ENCODE assay signal across 8 cellular contexts in the genomic region with DNA sequence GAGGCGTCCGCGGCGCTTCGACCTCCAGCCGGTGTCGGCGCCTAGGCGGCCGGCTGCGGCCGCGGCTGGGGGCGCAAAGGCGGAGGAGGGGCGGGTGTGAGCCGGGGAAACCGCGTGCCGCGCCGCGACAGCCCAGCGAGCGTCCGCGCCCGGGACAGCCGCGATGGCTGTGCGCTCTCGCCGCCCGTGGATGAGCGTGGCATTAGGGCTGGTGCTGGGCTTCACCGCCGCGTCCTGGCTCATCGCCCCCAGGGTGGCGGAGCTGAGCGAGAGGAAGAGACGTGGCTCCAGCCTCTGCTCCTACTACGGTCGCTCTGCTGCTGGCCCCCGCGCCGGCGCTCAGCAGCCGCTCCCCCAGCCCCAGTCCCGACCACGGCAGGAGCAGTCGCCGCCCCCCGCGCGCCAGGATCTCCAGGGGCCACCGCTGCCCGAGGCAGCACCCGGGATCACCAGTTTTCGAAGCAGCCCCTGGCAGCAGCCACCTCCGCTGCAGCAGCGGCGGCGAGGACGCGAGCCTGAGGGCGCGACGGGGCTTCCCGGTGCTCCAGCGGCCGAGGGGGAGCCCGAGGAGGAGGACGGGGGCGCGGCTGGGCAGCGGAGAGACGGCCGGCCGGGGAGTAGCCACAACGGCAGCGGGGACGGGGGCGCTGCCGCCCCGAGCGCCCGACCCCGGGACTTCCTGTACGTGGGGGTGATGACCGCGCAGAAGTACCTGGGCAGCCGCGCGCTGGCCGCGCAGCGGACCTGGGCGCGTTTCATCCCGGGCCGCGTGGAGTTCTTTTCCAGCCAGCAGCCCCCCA. TPM values are rescaled to one million over a fixed set of nuclear protein-coding genes. Genes with fewer than 3 reads are reported as not detected.
DNase-seq lines count a peak whose midpoint lies in the region; ATAC-seq and TF ChIP-seq lines count a peak whose summit lies in the region.

No MANE protein-coding gene starts in this region.

- intact Hi-C loops in Right ventricle myocardium inferior (cut with DNase I) (loop anchor here (10.0 kb wide), 2 partner anchors 240 to 1510 kb away; no protein-coding TSS in a partner anchor), cardiac septum (cut with DNase I) (loop anchor here (2.0 to 10.0 kb wide), 3 partner anchors 236 to 1510 kb away; partner anchors contain the start of gene HINT1), posterior vena cava (cut with DNase I) (no loop called here)

- ATAC-seq in Right ventricle myocardium inferior: peak; percentile 21
- peak; percentile 35 for ATAC-seq in HG03039 (IDR thresholded peaks at IDR 0.05; ENCODE audit: unreplicated experiment)

- DNase-seq in Right ventricle myocardium inferior (ENCODE audit: missing footprints): peak; percentile 69
- no peak for DNase-seq in cardiac septum (ENCODE audit: low spot score)
- peak; percentile 16 to 26 for DNase-seq in activated T-cell treated with anti-CD3 and anti-CD28 coated beads, Interleukin-2, amount 50 U/mL, for 48 hours
- peak; percentile 16 to 40 for DNase-seq in cardiac muscle cell (ENCODE audit: low read depth in 1 of 2, low spot score in 1 of 2)
- peak; percentile 84 for DNase-seq in posterior vena cava (ENCODE audit: low spot score)
- no peak for DNase-seq in CD1c-positive myeloid dendritic cell (ENCODE audit: extremely low spot score)
- no peak for DNase-seq in NCI-H2171 treated with DMSO at 0.1 percent for 48 hours (lab: John Stamatoyannopoulos, UW)

- peaks cover 43% of the 10 kb centered on the region for H3K27me3 ChIP-seq in cardiac muscle cell

- no peaks in the 10 kb centered on the region for H3K4me1 ChIP-seq in cardiac muscle cell (ENCODE audit: low read depth)

- H3K4me3 ChIP-seq in cardiac muscle cell: peak overlapping the region; percentile 53

- H3K36me3 ChIP-seq in cardiac muscle cell: peaks cover 4% of the 10 kb centered on the region

- no peaks in the 10 kb centered on the region for H3K9me3 ChIP-seq in cardiac muscle cell (ENCODE audit: low read depth)

- TF ChIP-seq CTCF in cardiac muscle cell (IDR thresholded peaks at IDR 0.05; ENCODE audit: low read depth, low read length): no peak

- no peak overlapping the region for H3K27ac ChIP-seq in cardiac muscle cell

RNA-seq across cellular contexts. Expression of gene CHSY3, which starts 0.6 kb away (rescaled TPM):
- 0.57 TPM for total RNA-seq in Right ventricle myocardium inferior
- total RNA-seq in cardiac septum: 3.1 TPM
- total RNA-seq in cardiac muscle cell: 5.7 and 6.7 TPM in 2 replicates
- polyA plus RNA-seq in cardiac muscle cell: 1.7 and 1.8 TPM in 2 replicates
- 1 to 10 TPM; 4.9 to 5.8 TPM for total RNA-seq in posterior vena cava

Comparison
In these comparisons a context has a peak if more than half of its experiments do, and no peak if none do; other contexts are left out.
1. DNase-seq: peak in Right ventricle myocardium inferior (single experiment), activated T-cell treated with anti-CD3 and anti-CD28 coated beads, Interleukin-2, amount 50 U/mL, for 48 hours (2 of 2), cardiac muscle cell (2 of 2) and posterior vena cava (single experiment); none in cardiac septum (single experiment), CD1c-positive myeloid dendritic cell (single experiment) and NCI-H2171 treated with DMSO at 0.1 percent for 48 hours (single experiment).
2. intact Hi-C loops: an anchor here in Right ventricle myocardium inferior (10.0 kb wide) and cardiac septum (2.0 to 10.0 kb wide); none called in posterior vena cava.